Comparison of ENCODE assay signal across 17 cellular contexts in the genomic region with DNA sequence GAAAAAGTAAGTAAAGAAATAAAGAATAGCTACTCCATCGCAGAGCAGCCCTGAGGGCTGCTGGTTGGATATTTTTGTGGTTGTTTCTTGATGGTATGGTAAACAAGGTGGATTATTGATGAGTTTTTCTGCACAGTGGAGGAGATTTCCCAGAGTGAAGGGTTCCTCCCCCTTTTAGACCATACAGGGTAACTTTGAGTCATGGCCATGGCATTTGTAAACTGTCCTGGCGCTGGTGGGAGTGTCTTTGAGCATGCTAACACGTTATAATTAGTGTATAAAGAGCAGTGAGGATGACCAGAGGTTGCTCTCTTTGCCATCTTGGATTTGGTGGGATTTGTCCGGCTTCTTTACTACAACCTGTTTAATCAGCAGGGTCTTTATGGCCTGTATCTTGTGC.
DNase-seq lines count a peak whose midpoint lies in the region; ATAC-seq and TF ChIP-seq lines count a peak whose summit lies in the region.
"Had no signal": no experiment of that assay in that cellular context is flagged by ENCODE, and none has a peak within 500 bp of the region (broad histone marks: within the 10 kb centered on the region; RNA-seq: fewer than 3 reads in every experiment).

No MANE protein-coding gene starts in this region.

- H3K27me3 ChIP-seq in MG63 (peaks cover 17% of the 10 kb centered on the region), SJSA1 (replicated peaks) (no peaks in the 10 kb centered on the region), gastrocnemius medialis (no peaks in the 10 kb centered on the region)

- intact Hi-C loops in gastrocnemius medialis (cut with DNase I; ENCODE audit: low total_unique reads) = no loop called here

- in situ Hi-C loops in gastrocnemius medialis (cut with MboI; ENCODE audit: low sequenced_read_pairs in 4 of 4) = no loop called here

- H3K36me3 ChIP-seq in MG63 (no peaks in the 10 kb centered on the region), SJSA1 (no peaks in the 10 kb centered on the region), gastrocnemius medialis (no peaks in the 10 kb centered on the region)

- no peak for TF ChIP-seq CTCF in gastrocnemius medialis (IDR thresholded peaks at IDR 0.05 in 4 of 5, conservative IDR thresholded peaks at IDR 0.05 in 1 of 5)

- H3K4me1 ChIP-seq in SJSA1 (replicated peaks) (peaks cover 9% of the 10 kb centered on the region), gastrocnemius medialis (no peaks in the 10 kb centered on the region)

- H3K27ac ChIP-seq in SJSA1 = no peak overlapping the region
- H3K27ac ChIP-seq in gastrocnemius medialis = no peak overlapping the region
- H3K27ac ChIP-seq: A549, HL-60 had no signal

- no peak for ATAC-seq in gastrocnemius medialis
- ATAC-seq: CD8-positive, alpha-beta T cell; GM23338; HCT116 had no signal

- peak; percentile 61 for DNase-seq in EH (ENCODE audit: low read depth)
- DNase-seq in MG63 = peak; percentile 52
- DNase-seq in SJSA1 (ENCODE audit: low read depth in 1 of 2, low spot score in 2 of 2) = peak; percentile 52 to 53
- DNase-seq in KG1 (lab: John Stamatoyannopoulos, UW) = no peak
- DNase-seq in NCI-H1048 (lab: John Stamatoyannopoulos, UW) = no peak
- no peak for DNase-seq in gastrocnemius medialis
- DNase-seq: AML-193; Calu3; CD8-positive, alpha-beta T cell; DMS79 treated with DMSO at 0.1 percent for 48 hours; EL; H7; HFFc6 had no signal

- no peak for TF ChIP-seq POLR2A in gastrocnemius medialis (IDR thresholded peaks at IDR 0.05)

- H3K9me3 ChIP-seq in MG63 = peaks cover 6% of the 10 kb centered on the region; the same call in 1 of the 2 replicates
- H3K9me3 ChIP-seq in SJSA1 (replicated peaks) = no peaks in the 10 kb centered on the region
- H3K9me3 ChIP-seq in gastrocnemius medialis = no peaks in the 10 kb centered on the region

- no peak overlapping the region for H3K4me3 ChIP-seq in MG63
- H3K4me3 ChIP-seq in SJSA1 = no peak overlapping the region
- no peak overlapping the region for H3K4me3 ChIP-seq in gastrocnemius medialis
- H3K4me3 ChIP-seq: A549, GM23338 had no signal

Comparison
In these comparisons a context has a peak if more than half of its experiments do, and no peak if none do; other contexts are left out.
1. DNase-seq: peak in EH (single experiment), MG63 (single experiment) and SJSA1 (2 of 2); none in KG1 (single experiment), NCI-H1048 (single experiment) and gastrocnemius medialis (0 of 2).